In the genomic region with DNA sequence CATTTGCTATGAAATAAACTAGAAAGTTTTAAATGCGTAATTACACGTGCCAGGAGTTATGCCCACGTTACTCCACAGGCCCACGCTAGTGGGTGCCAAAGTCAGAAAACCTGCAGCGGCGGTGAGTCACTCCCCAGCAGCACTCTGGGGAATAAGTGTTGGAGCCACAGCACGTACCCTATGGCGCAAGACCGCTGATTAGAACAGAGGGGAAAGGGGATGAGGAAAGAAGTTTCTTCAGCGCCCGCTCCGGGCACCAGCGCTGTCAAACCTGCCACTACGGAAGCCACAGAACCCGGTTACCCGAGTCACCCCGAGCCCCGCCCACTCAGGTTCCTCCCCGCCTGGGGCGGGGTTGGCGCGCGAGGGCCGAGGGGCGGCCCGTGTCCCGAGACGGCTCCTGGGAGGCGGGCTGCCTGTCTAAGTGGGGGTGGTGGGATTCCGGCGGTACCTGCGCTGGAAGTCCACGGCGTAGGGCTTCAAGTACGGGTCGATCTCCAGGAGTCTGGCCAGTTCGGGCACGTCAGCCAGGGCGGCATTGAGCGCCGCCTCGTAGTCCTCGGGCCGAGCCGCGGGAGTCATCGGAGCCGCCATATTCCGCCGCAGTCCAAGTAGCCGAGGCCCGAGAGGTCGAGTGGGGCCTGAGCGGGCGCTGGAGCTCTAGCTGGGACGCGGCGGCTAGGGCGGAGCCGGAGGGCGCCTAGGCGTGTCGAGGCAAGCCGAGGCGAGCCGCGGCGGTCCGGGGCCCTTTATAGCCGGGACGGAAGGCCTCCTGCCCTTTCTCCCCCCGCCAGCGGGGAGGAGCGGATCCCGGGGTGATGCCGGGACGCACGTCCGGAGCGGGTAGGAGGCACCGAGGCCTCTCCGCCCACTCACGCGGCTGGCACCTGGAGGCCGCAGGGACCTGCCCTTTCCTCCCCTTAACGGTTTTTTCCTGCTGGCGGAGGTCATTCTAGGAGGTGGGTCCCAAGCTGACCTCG, we compare ENCODE assay signal across 8 cellular contexts. TPM values are rescaled to one million over a fixed set of nuclear protein-coding genes. Genes with fewer than 3 reads are reported as not detected.
DNase-seq lines count a peak whose midpoint lies in the region; ATAC-seq and TF ChIP-seq lines count a peak whose summit lies in the region.

A gene (minus strand): TSS at position 722 of the 980 bp plus-strand sequence. CDS start 128 bp downstream, at position 594.

- H3K9me3 ChIP-seq in colonic mucosa: no peaks in the 10 kb centered on the region

- H3K4me3 ChIP-seq in BJ (ENCODE audit: low read depth, low read length): peak within 1 kb of the TSS; percentile 69
- peak within 1 kb of the TSS; percentile 53 for H3K4me3 ChIP-seq in colonic mucosa

- POLR2A ChIA-PET in BJ (lab: Charles Lee): interaction anchor here (1.0 kb wide), 1 partner anchor 16 kb away, joined by 3 read pairs; no protein-coding TSS in a partner anchor

- H3K27ac ChIP-seq in colonic mucosa: peak within 1 kb of the TSS; percentile 94

- H3K27me3 ChIP-seq in BJ (ENCODE audit: control insufficient read depth, insufficient read depth, low read length) (no peaks in the 10 kb centered on the region), colonic mucosa (no peaks in the 10 kb centered on the region)

- H3K36me3 ChIP-seq in BJ (ENCODE audit: control insufficient read depth, insufficient read depth, low read length) (no peaks in the 10 kb centered on the region), colonic mucosa (no peaks in the 10 kb centered on the region)

- TF ChIP-seq CTCF in BJ (IDR thresholded peaks at IDR 0.05; ENCODE audit: insufficient read depth, low read depth, low read length) (peak; percentile 62), colonic mucosa (IDR thresholded peaks at IDR 0.05) (no peak)

- no peaks in the 10 kb centered on the region for H3K4me1 ChIP-seq in colonic mucosa

- CTCF ChIA-PET in BJ (lab: Yijun Ruan, JAX): interaction anchor here (0.6 to 0.7 kb wide), 2 partner anchors 42 to 93 kb away, joined by 3 read pairs; no protein-coding TSS in a partner anchor

- DNase-seq in BJ (ENCODE audit: low read depth) (peak; percentile 71), NCI-H524 treated with DMSO at 0.1 percent for 48 hours (lab: John Stamatoyannopoulos, UW) (peak; percentile 59), colonic mucosa (peak; percentile 94), left colon (peak; percentile 90 to 91)
- peak; percentile 91 for DNase-seq in activated CD4-positive, alpha-beta T cell treated with anti-CD3 and anti-CD28 coated beads for 48 hours
- DNase-seq in stimulated activated CD4-positive, alpha-beta T cell treated with anti-CD3 and anti-CD28 coated beads, Interleukin-1b, Interleukin-23, amount 100 ng/mL, for 48 hours: peak; percentile 91

- peak within 1 kb of the TSS; percentile 74 to 93 for H3K9ac ChIP-seq in colonic mucosa (ENCODE audit: low read depth in 2 of 2, low read length in 2 of 2)

- intact Hi-C loops in colonic mucosa (cut with DNase I) (no loop called here), left colon (cut with DNase I, micrococcal nuclease) (no loop called here)

- peak; percentile 89 for ATAC-seq in HG03432 (IDR thresholded peaks at IDR 0.05; ENCODE audit: unreplicated experiment)
- ATAC-seq in left colon: peak; percentile 92

- peak; percentile 89 for TF ChIP-seq POLR2A in GM19099 (IDR thresholded peaks at IDR 0.05; ENCODE audit: extremely low read depth, insufficient read length, low read depth)

RNA-seq across cellular contexts. Expression of the gene that starts here (rescaled TPM):
- polyA plus RNA-seq in BJ (2011; rRNA removed): 37.0 and 62.8 TPM in 2 replicates
- 36.4 and 42.7 TPM in 2 replicates for polyA minus RNA-seq in BJ (2011; rRNA and poly(A)+ RNA removed)
- total RNA-seq in colonic mucosa: 10 to 100 TPM; 15.0 to 26.7 TPM
- total RNA-seq in left colon: 10 to 100 TPM; 14.9 to 18.4 TPM

Comparison
In these comparisons a context has a peak if more than half of its experiments do, and no peak if none do; other contexts are left out.
1. Peak in every context shown above with its lines: DNase-seq, ATAC-seq, H3K4me3 ChIP-seq and H3K27ac ChIP-seq.